In the genomic region with DNA sequence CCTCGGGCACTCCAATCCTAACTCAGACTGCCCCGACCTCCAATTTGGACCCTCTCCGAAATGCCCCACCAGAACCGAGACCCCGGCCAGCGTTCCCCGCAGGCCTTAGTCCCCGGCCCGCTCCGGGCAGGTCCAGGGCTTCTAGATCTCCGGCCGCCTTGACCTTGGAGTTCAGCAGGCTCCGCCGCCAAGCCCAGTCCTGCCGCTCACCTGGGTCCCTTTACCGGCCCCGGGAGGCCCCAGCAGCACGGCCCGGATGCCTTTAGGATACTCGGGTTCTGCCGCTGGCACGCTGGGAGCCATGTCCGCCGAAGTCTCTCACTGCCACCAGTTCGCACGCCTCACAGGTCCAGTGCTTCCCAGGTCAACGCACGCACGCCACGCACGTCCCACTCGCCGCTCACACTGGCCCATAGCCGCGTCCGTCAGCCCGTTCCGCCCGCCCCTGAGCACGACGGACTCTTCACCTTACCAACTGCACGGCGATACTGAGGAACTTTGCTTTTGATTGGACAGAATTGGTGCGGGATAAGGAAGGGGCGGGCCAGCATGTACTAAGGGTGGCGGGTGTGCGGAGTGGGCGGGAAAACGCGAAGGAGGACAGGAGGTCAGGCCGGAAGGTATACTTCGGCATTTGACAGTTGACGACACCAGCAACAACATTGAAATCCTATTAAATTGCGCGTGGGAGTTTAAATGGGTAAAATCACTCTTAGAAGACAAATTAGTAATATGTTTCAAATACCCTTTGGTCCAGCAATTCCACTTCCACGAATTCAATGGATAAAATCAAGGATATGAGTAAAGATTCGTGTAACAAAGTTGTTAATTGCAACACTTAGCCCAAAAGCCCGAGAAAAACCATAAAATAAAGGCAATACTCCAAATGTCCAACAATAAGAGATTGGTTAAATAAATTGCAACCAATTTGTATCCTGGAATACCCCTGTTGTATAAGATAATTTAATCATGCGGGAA, we compare ENCODE assay signal across 8 cellular contexts. TPM values are rescaled to one million over a fixed set of nuclear protein-coding genes. Genes with fewer than 3 reads are reported as not detected.
A peak's percentile ranks its signal among the peaks of the same experiment; 100 is the strongest.
DNase-seq lines count a peak whose midpoint lies in the region; ATAC-seq and TF ChIP-seq lines count a peak whose summit lies in the region.

Gene AK2 (minus strand): TSS at position 358 of the 978 bp plus-strand sequence. CDS start 55 bp downstream, at position 303.

- H3K36me3 ChIP-seq in liver (ENCODE audit: control insufficient read depth in 4 of 4, insufficient read depth in 3 of 4, low read depth in 1 of 4, low read length in 3 of 4), result no peaks in the 10 kb centered on the region

- peaks cover 9 to 37% (median 25%) of the 10 kb centered on the region in 4 donors for H3K4me1 ChIP-seq in liver (ENCODE audit: control insufficient read depth in 4 of 4, insufficient read depth in 4 of 4, low read length in 3 of 4)

- peaks cover 40% of the 10 kb centered on the region for H3K4me1 Mint-ChIP-seq in activated CD4-positive, alpha-beta memory T cell treated with anti-CD3 and anti-CD28 coated beads for 36 hours (ENCODE audit: low read depth)

- peak; percentile 7 to 57 for TF ChIP-seq RAD21 in liver (IDR thresholded peaks at IDR 0.05)

- no peaks in the 10 kb centered on the region for H3K9me3 ChIP-seq in liver (ENCODE audit: control insufficient read depth in 4 of 4, low read length in 3 of 4)

- H3K4me3 ChIP-seq in dorsolateral prefrontal cortex, result peak within 1 kb of the TSS; percentile 68 to 100 (median 96)
- peak within 1 kb of the TSS; percentile 78 to 85 (median 79) for H3K4me3 ChIP-seq in liver (ENCODE audit: low read depth in 1 of 3, low read length in 3 of 3)

- peak within 1 kb of the TSS; percentile 83 for H3K4me3 Mint-ChIP-seq in activated CD4-positive, alpha-beta memory T cell treated with anti-CD3 and anti-CD28 coated beads for 36 hours

- 6% methylated on average over 59 of the region's 59 CpGs for WGBS in liver

- CTCF ChIA-PET in activated CD4-positive, alpha-beta memory T cell treated with anti-CD3 and anti-CD28 coated beads for 36 hours (lab: Charles Lee), result no interaction called here

- peak within 1 kb of the TSS; percentile 88 for H3K27ac Mint-ChIP-seq in activated CD4-positive, alpha-beta memory T cell treated with anti-CD3 and anti-CD28 coated beads for 36 hours

- H3K27me3 ChIP-seq in dorsolateral prefrontal cortex (no peaks in the 10 kb centered on the region), liver (ENCODE audit: control insufficient read depth in 4 of 4, insufficient read depth in 4 of 4, low read length in 3 of 4) (no peaks in the 10 kb centered on the region)

- peak within 1 kb of the TSS; percentile 79 to 94 for H3K9ac ChIP-seq in liver (ENCODE audit: low read depth in 1 of 2, low read length in 2 of 2)

- POLR2A ChIA-PET in activated CD4-positive, alpha-beta memory T cell treated with anti-CD3 and anti-CD28 coated beads for 36 hours (lab: Charles Lee), result no interaction called here

- peaks cover 24% of the 10 kb centered on the region for H3K36me3 Mint-ChIP-seq in activated CD4-positive, alpha-beta memory T cell treated with anti-CD3 and anti-CD28 coated beads for 36 hours

- intact Hi-C loops in activated CD4-positive, alpha-beta memory T cell treated with anti-CD3 and anti-CD28 coated beads for 36 hours (cut with micrococcal nuclease), result loop anchor here (1.0 to 5.0 kb wide), 4 partner anchors 12 to 100 kb away; partner anchors contain the start of gene AZIN2
- intact Hi-C loops in dorsolateral prefrontal cortex (cut with DNase I), result loop anchor here in 1 of 2 donors (10.0 kb wide), 1 partner anchor 48 kb away; the partner anchor contains the start of gene AZIN2

- H3K9me3 Mint-ChIP-seq in activated CD4-positive, alpha-beta memory T cell treated with anti-CD3 and anti-CD28 coated beads for 36 hours, result no peaks in the 10 kb centered on the region

- DNase-seq in CD1c-positive myeloid dendritic cell (ENCODE audit: extremely low spot score), result peak; percentile 97
- DNase-seq in NCI-H82 treated with DMSO at 0.1 percent for 48 hours (lab: John Stamatoyannopoulos, UW; ENCODE audit: unreplicated experiment), result peak; percentile 99
- DNase-seq in activated CD4-positive, alpha-beta memory T cell treated with anti-CD3 and anti-CD28 coated beads for 36 hours, result peak; percentile 96
- DNase-seq in dorsolateral prefrontal cortex, result peak; percentile 92 to 98 (median 98)
- DNase-seq in stimulated activated CD4-positive, alpha-beta T cell treated with anti-CD3 and anti-CD28 coated beads, Interleukin-4, amount 100 ng/mL, for 24 hours, result peak; percentile 94

- TF ChIP-seq CTCF in dorsolateral prefrontal cortex (IDR thresholded peaks at IDR 0.05 in 54 of 56, conservative IDR thresholded peaks at IDR 0.05 in 2 of 56; ENCODE audit: low read depth in 1 of 56, partially characterized antibody in 56 of 56) (peak in 11 of 56 donors; percentile 6 to 42 (median 17)), liver (IDR thresholded peaks at IDR 0.05; ENCODE audit: low read depth, low read length, missing input control) (no peak)

- peak within 1 kb of the TSS in 47 of 59 donors; percentile 5 to 90 (median 67) for H3K27ac ChIP-seq in dorsolateral prefrontal cortex
- H3K27ac ChIP-seq in liver (ENCODE audit: low read depth in 1 of 2, low read length in 2 of 2), result peak within 1 kb of the TSS; percentile 87

- H3K27me3 Mint-ChIP-seq in activated CD4-positive, alpha-beta memory T cell treated with anti-CD3 and anti-CD28 coated beads for 36 hours, result no peaks in the 10 kb centered on the region

- ATAC-seq in GM19438 (IDR thresholded peaks at IDR 0.05; ENCODE audit: low read depth, unreplicated experiment) (peak; percentile 99), HG03575 (IDR thresholded peaks at IDR 0.05; ENCODE audit: extremely low read depth, insufficient number of reproducible peaks, low FRiP score, unreplicated experiment) (peak; percentile 85)

TF ChIP-seq in liver, 16 proteins besides CTCF, POLR2A, EP300 and RAD21 (continues in another document):
- TF ChIP-seq TAF1 (conservative IDR thresholded peaks at IDR 0.05) (no peak), MAX (IDR thresholded peaks at IDR 0.05) (peak; percentile 98), GABPA (IDR thresholded peaks at IDR 0.05 in 1 of 2, conservative IDR thresholded peaks at IDR 0.05 in 1 of 2) (peak in 1 of 2 donors; percentile 88), SP1 (IDR thresholded peaks at IDR 0.05) (peak; percentile 98), FOXA2 (IDR thresholded peaks at IDR 0.05) (no peak), ZBTB33 (IDR thresholded peaks at IDR 0.05) (peak; percentile 78), ATF3 (IDR thresholded peaks at IDR 0.05) (no peak), EGR1 (IDR thresholded peaks at IDR 0.05; ENCODE audit: low read depth in 2 of 2) (peak in 1 of 2 donors; percentile 17), JUND (IDR thresholded peaks at IDR 0.05) (no peak), HNF4A (conservative IDR thresholded peaks at IDR 0.05) (peak; percentile 56 to 66), NR2F2 (IDR thresholded peaks at IDR 0.05) (peak; percentile 88)
- TF ChIP-seq, protein P1, sequence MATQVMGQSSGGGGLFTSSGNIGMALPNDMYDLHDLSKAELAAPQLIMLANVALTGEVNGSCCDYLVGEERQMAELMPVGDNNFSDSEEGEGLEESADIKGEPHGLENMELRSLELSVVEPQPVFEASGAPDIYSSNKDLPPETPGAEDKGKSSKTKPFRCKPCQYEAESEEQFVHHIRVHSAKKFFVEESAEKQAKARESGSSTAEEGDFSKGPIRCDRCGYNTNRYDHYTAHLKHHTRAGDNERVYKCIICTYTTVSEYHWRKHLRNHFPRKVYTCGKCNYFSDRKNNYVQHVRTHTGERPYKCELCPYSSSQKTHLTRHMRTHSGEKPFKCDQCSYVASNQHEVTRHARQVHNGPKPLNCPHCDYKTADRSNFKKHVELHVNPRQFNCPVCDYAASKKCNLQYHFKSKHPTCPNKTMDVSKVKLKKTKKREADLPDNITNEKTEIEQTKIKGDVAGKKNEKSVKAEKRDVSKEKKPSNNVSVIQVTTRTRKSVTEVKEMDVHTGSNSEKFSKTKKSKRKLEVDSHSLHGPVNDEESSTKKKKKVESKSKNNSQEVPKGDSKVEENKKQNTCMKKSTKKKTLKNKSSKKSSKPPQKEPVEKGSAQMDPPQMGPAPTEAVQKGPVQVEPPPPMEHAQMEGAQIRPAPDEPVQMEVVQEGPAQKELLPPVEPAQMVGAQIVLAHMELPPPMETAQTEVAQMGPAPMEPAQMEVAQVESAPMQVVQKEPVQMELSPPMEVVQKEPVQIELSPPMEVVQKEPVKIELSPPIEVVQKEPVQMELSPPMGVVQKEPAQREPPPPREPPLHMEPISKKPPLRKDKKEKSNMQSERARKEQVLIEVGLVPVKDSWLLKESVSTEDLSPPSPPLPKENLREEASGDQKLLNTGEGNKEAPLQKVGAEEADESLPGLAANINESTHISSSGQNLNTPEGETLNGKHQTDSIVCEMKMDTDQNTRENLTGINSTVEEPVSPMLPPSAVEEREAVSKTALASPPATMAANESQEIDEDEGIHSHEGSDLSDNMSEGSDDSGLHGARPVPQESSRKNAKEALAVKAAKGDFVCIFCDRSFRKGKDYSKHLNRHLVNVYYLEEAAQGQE (IDR thresholded peaks at IDR 0.05), result peak; percentile 55

RNA-seq across cellular contexts. Expression of gene AK2, which starts in this region (rescaled TPM):
- 100 to 1,000 TPM; 325 to 328 TPM for total RNA-seq in activated CD4-positive, alpha-beta memory T cell treated with anti-CD3 and anti-CD28 coated beads for 36 hours
- total RNA-seq in dorsolateral prefrontal cortex, result 100 to 1,000 TPM in 6 of 120 experiments, 10 to 100 TPM in 114; 59.4 to 114 (median 81.1) TPM
- total RNA-seq in liver, result 100 to 1,000 TPM in 1 of 2 donors, 10 to 100 TPM in 1; 34.2 to 181 TPM
- 100 to 1,000 TPM; 101 to 128 TPM for polyA plus RNA-seq in liver

Comparison
In these comparisons a context has a peak if more than half of its experiments do, and no peak if none do; other contexts are left out.
1. Peak in every context shown above with its lines: DNase-seq, ATAC-seq, H3K4me3 ChIP-seq and H3K27ac ChIP-seq.